In genomic region chr15:96736384-96736783, GRCh38 we compare ENCODE assay signal across 21 cellular contexts.
DNase-seq lines count a peak whose midpoint lies in the region; TF ChIP-seq lines count a peak whose summit lies in the region.
"Had no signal": no experiment of that assay in that cellular context is flagged by ENCODE, and none has a peak within 500 bp of the region (broad histone marks: within the 10 kb centered on the region; RNA-seq: fewer than 3 reads in every experiment).

No MANE protein-coding gene starts in this region.

- DNase-seq in ELR (ENCODE audit: low read depth) (peak; percentile 7), OCI-M1 (lab: John Stamatoyannopoulos, UW) (peak; percentile 86), brain microvascular endothelial cell (peak; percentile 63), kidney tubule cell (ENCODE audit: low spot score) (peak; percentile 62), osteocyte (ENCODE audit: extremely low spot score, unreplicated experiment) (no peak), T-helper 9 cell (no peak), NCI-H446 (lab: John Stamatoyannopoulos, UW) (no peak), AG08396 (ENCODE audit: low spot score) (no peak)
- DNase-seq: DMS53, GOT3, HCEC 1CT, IMR-90, NCI-H1048, NCI-H1436, NCI-H187 treated with DMSO at 0.1 percent for 48 hours, NCI-H2107, NCI-H510A, NCI-H748 treated with DMSO at 0.1 percent for 48 hours, SJCRH30 had no signal

- H3K27ac ChIP-seq in brain microvascular endothelial cell = no peak overlapping the region
- H3K27ac ChIP-seq: SJCRH30 had no signal

- in situ Hi-C loops in brain microvascular endothelial cell (cut with HindIII; ENCODE audit: low pct_ligation_motif_present, low sequenced_read_pairs) = no loop called here

- H3K4me3 ChIP-seq in brain microvascular endothelial cell (ENCODE audit: low read depth, low read length) = no peak overlapping the region
- H3K4me3 ChIP-seq: SJCRH30 had no signal

- no peaks in the 10 kb centered on the region for H3K9me3 Mint-ChIP-seq in osteocyte (ENCODE audit: unreplicated experiment)

- H3K27me3 Mint-ChIP-seq in osteocyte (ENCODE audit: unreplicated experiment) = no peaks in the 10 kb centered on the region
- H3K27me3 Mint-ChIP-seq: B cell had no signal

- H3K36me3 Mint-ChIP-seq in osteocyte (ENCODE audit: unreplicated experiment) = no peaks in the 10 kb centered on the region
- H3K36me3 Mint-ChIP-seq: CD14-positive monocyte had no signal

- no peak overlapping the region for H3K27ac Mint-ChIP-seq in osteocyte (ENCODE audit: unreplicated experiment)
- H3K27ac Mint-ChIP-seq: B cell, CD14-positive monocyte had no signal

- H3K4me1 Mint-ChIP-seq in osteocyte (ENCODE audit: unreplicated experiment) = no peaks in the 10 kb centered on the region
- H3K4me1 Mint-ChIP-seq: B cell had no signal

- no peaks in the 10 kb centered on the region for H3K27me3 ChIP-seq in brain microvascular endothelial cell (replicated peaks)
- H3K27me3 ChIP-seq: SJCRH30 had no signal

- H3K36me3 ChIP-seq in brain microvascular endothelial cell (replicated peaks) = no peaks in the 10 kb centered on the region
- H3K36me3 ChIP-seq: SJCRH30 had no signal

- H3K4me3 Mint-ChIP-seq in osteocyte (ENCODE audit: unreplicated experiment) = no peak overlapping the region
- H3K4me3 Mint-ChIP-seq: B cell, CD14-positive monocyte had no signal

- no peak for TF ChIP-seq CTCF in brain microvascular endothelial cell (IDR thresholded peaks at IDR 0.05; ENCODE audit: low read depth, low read length, missing control alignments)
- no peak for TF ChIP-seq CTCF in osteocyte (IDR thresholded peaks at IDR 0.05)

Comparison
In these comparisons a context has a peak if more than half of its experiments do, and no peak if none do; other contexts are left out.
1. DNase-seq: peak in ELR (single experiment), OCI-M1 (single experiment), brain microvascular endothelial cell (single experiment) and kidney tubule cell (single experiment); none in osteocyte (single experiment), T-helper 9 cell (single experiment), NCI-H446 (0 of 2) and AG08396 (single experiment).